Comparison of ENCODE assay signal across 24 cellular contexts in genomic region chr10:93281367-93281720, GRCh38.
"Had no signal": no experiment of that assay in that cellular context is flagged by ENCODE, and none has a peak within 500 bp of the region (broad histone marks: within the 10 kb centered on the region; RNA-seq: fewer than 3 reads in every experiment).

No MANE protein-coding gene starts in this region.

- H3K4me3 ChIP-seq: lower lobe of right lung, ovary, prostate gland, testis had no signal

- H3K9me3 Mint-ChIP-seq: activated naive CD8-positive, alpha-beta T cell treated with anti-CD3 and anti-CD28 coated beads, Interleukin-2, amount 10 ng/mL, durations not matched to agents 7 days and 5 days; dendritic cell treated with granulocyte-macrophage colony-stimulating factor and Interleukin-4, amounts not matched to agents 40 ng/mL and 50 ng/mL, for 4 days; naive thymus-derived CD8-positive, alpha-beta T cell; T-cell; T-helper 2 cell treated with Interferon-gamma antibody and Interleukin-4, amounts not matched to agents 5 μg/mL and 100 μg/mL, for 36 hours had no signal

- H3K36me3 ChIP-seq: brain microvascular endothelial cell, lower lobe of right lung, neutrophil, ovary, prostate gland had no signal

- H3K27ac Mint-ChIP-seq: activated naive CD8-positive, alpha-beta T cell treated with anti-CD3 and anti-CD28 coated beads, Interleukin-2, amount 10 ng/mL, durations not matched to agents 7 days and 5 days; dendritic cell treated with granulocyte-macrophage colony-stimulating factor and Interleukin-4, amounts not matched to agents 40 ng/mL and 50 ng/mL, for 4 days; naive thymus-derived CD8-positive, alpha-beta T cell; stimulated activated naive B cell treated with anti-CD40 and anti-IgM and Interleukin-4, amounts not matched to agents 10 μg/mL and 1 μg/mL and 100 μg/mL, for 72 hours; T-cell; T-helper 2 cell treated with Interferon-gamma antibody and Interleukin-4, amounts not matched to agents 5 μg/mL and 100 μg/mL, for 36 hours; type B pancreatic cell had no signal

- H3K27ac ChIP-seq: brain microvascular endothelial cell, lower lobe of right lung, neutrophil, ovary, prostate gland, testis had no signal

- ATAC-seq: left colon; lower lobe of right lung; naive thymus-derived CD8-positive, alpha-beta T cell; stimulated activated naive B cell treated with anti-CD40 and anti-IgM and Interleukin-4, amounts not matched to agents 10 μg/mL and 1 μg/mL and 100 μg/mL, for 72 hours; T-cell had no signal

- H3K9me3 ChIP-seq: lower lobe of right lung, neutrophil, ovary, prostate gland, testis had no signal

- H3K27me3 ChIP-seq: brain microvascular endothelial cell, neutrophil, ovary, testis had no signal

- H3K4me3 Mint-ChIP-seq: activated naive CD8-positive, alpha-beta T cell treated with anti-CD3 and anti-CD28 coated beads, Interleukin-2, amount 10 ng/mL, durations not matched to agents 7 days and 5 days; dendritic cell treated with granulocyte-macrophage colony-stimulating factor and Interleukin-4, amounts not matched to agents 40 ng/mL and 50 ng/mL, for 4 days; naive thymus-derived CD8-positive, alpha-beta T cell; stimulated activated naive B cell treated with anti-CD40 and anti-IgM and Interleukin-4, amounts not matched to agents 10 μg/mL and 1 μg/mL and 100 μg/mL, for 72 hours; T-cell; T-helper 2 cell treated with Interferon-gamma antibody and Interleukin-4, amounts not matched to agents 5 μg/mL and 100 μg/mL, for 36 hours; type B pancreatic cell had no signal

- H3K4me1 ChIP-seq: lower lobe of right lung, prostate gland, testis had no signal

- DNase-seq: activated CD4-positive, alpha-beta T cell treated with anti-CD3 and anti-CD28 coated beads, Interleukin-2, amount 50 U/mL, for 4 hours; activated CD8-positive, alpha-beta memory T cell treated with anti-CD3 and anti-CD28 coated beads, Interleukin-2, amount 50 U/mL, for 48 hours; activated naive CD4-positive, alpha-beta T cell treated with Interleukin-2 at 50 U/mL for 16 hours; activated naive CD8-positive, alpha-beta T cell treated with anti-CD3 and anti-CD28 coated beads, Interleukin-2, amount 10 ng/mL, durations not matched to agents 7 days and 5 days; activated T-cell treated with anti-CD3 and anti-CD28 coated beads, Interleukin-2, amount 50 U/mL, for 48 hours; amniotic stem cell; brain microvascular endothelial cell; effector CD4-positive, alpha-beta T cell; erythroblast; foreskin fibroblast; left colon; lower lobe of right lung; naive thymus-derived CD8-positive, alpha-beta T cell; ovary; stimulated activated CD4-positive, alpha-beta T cell treated with anti-CD3 and anti-CD28 coated beads, Interleukin-2, amount 100 ng/mL, for 48 hours; stimulated activated CD8-positive, alpha-beta memory T cell treated with anti-CD3 and anti-CD28 coated beads, Interleukin-4, amount 100 ng/mL, for 48 hours; stimulated activated naive B cell treated with anti-CD40 and anti-IgM and Interleukin-4, amounts not matched to agents 10 μg/mL and 1 μg/mL and 100 μg/mL, for 72 hours; T-cell; testis had no signal

- H3K36me3 Mint-ChIP-seq: activated naive CD8-positive, alpha-beta T cell treated with anti-CD3 and anti-CD28 coated beads, Interleukin-2, amount 10 ng/mL, durations not matched to agents 7 days and 5 days; naive thymus-derived CD8-positive, alpha-beta T cell; stimulated activated naive B cell treated with anti-CD40 and anti-IgM and Interleukin-4, amounts not matched to agents 10 μg/mL and 1 μg/mL and 100 μg/mL, for 72 hours; T-cell; type B pancreatic cell had no signal

- H3K4me1 Mint-ChIP-seq: activated naive CD8-positive, alpha-beta T cell treated with anti-CD3 and anti-CD28 coated beads, Interleukin-2, amount 10 ng/mL, durations not matched to agents 7 days and 5 days; T-cell had no signal
